In the genomic region with DNA sequence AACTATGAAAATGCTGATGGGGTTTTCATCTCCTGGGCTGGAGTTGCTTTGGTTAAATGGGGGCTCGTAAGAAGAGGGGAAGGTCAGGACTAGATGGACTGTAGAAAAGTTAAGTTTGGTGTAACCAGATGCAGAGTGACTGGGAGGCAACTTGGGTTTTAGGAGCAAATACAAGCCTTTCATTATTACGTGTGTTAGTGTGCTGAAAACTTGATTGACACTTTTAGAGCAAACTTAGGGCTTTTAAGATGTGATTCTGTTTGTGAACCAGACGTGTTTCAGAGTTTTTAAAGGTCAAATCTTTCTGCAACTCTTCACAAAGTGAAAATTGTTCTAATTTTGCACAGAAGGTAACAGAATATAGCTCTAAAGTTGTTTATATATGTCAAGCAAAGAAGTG, we compare ENCODE assay signal across 32 cellular contexts.
"Had no signal": no experiment of that assay in that cellular context is flagged by ENCODE, and none has a peak within 500 bp of the region (broad histone marks: within the 10 kb centered on the region; RNA-seq: fewer than 3 reads in every experiment).

No MANE protein-coding gene starts in this region.

- H3K27me3 ChIP-seq: brain microvascular endothelial cell, Peyer's patch had no signal

- H3K9ac ChIP-seq: SK-N-SH had no signal

- H3K9me3 ChIP-seq: Peyer's patch, SJSA1, SK-N-SH had no signal

- H3K9me3 Mint-ChIP-seq: activated CD4-positive, alpha-beta memory T cell treated with anti-CD3 and anti-CD28 coated beads, Interleukin-2, amount 10 ng/mL, durations not matched to agents 7 days and 5 days; activated naive CD8-positive, alpha-beta T cell treated with anti-CD3 and anti-CD28 coated beads for 36 hours; T-helper 1 cell treated with Interleukin-12 subunit alpha and Interleukin-12 subunit beta and Interleukin-4 antibody, amounts not matched to agents 30 μg/mL and 1 μg/mL, for 36 hours; T-helper 2 cell treated with Interferon-gamma antibody and Interleukin-4, amounts not matched to agents 5 μg/mL and 100 μg/mL, for 36 hours had no signal

- DNase-seq: activated CD4-positive, alpha-beta memory T cell treated with anti-CD3 and anti-CD28 coated beads, Interleukin-2, amount 10 ng/mL, durations not matched to agents 7 days and 5 days; activated CD4-positive, alpha-beta T cell treated with anti-CD3 and anti-CD28 coated beads for 1 hour; activated CD4-positive, alpha-beta T cell treated with anti-CD3 and anti-CD28 coated beads for 48 hours; activated CD4-positive, CD25-positive, alpha-beta regulatory T cell; activated CD8-positive, alpha-beta memory T cell treated with anti-CD3 and anti-CD28 coated beads for 24 hours; activated CD8-positive, alpha-beta memory T cell treated with anti-CD3 and anti-CD28 coated beads, Interleukin-2, amount 10 ng/mL, durations not matched to agents 7 days and 5 days; activated CD8-positive, alpha-beta memory T cell treated with anti-CD3 and anti-CD28 coated beads, Interleukin-2, amount 50 U/mL, for 48 hours; activated effector memory CD4-positive, alpha-beta T cell treated with anti-CD3 and anti-CD28 coated beads, Interleukin-2, amount 50 U/mL, for 16 hours; activated naive CD4-positive, alpha-beta T cell; activated naive CD4-positive, alpha-beta T cell treated with anti-CD3 and anti-CD28 coated beads, Interleukin-2, amount 50 U/mL, for 16 hours; activated naive CD8-positive, alpha-beta T cell treated with anti-CD3 and anti-CD28 coated beads for 36 hours; activated T-cell treated with anti-CD3 and anti-CD28 coated beads, Interleukin-2, amount 50 U/mL, for 48 hours; amniotic stem cell; aorta; brain microvascular endothelial cell; central memory CD4-positive, alpha-beta T cell; NCI-H1436 treated with DMSO at 0.1 percent for 48 hours; NCI-H1694 treated with DMSO at 0.1 percent for 48 hours; NCI-H2029; NCI-H2171; NCI-H345; NCI-H524 treated with DMSO at 0.1 percent for 48 hours; PC-3; Peyer's patch; RPMI8226; SHP77 treated with DMSO at 0.1 percent for 48 hours; SK-N-SH had no signal

- H3K27me3 Mint-ChIP-seq: activated naive CD8-positive, alpha-beta T cell treated with anti-CD3 and anti-CD28 coated beads for 36 hours had no signal

- H3K36me3 Mint-ChIP-seq: activated CD8-positive, alpha-beta memory T cell treated with anti-CD3 and anti-CD28 coated beads, Interleukin-2, amount 10 ng/mL, durations not matched to agents 7 days and 5 days; activated naive CD8-positive, alpha-beta T cell treated with anti-CD3 and anti-CD28 coated beads for 36 hours had no signal

- H3K4me2 ChIP-seq: SK-N-SH had no signal

- H3K36me3 ChIP-seq: brain microvascular endothelial cell, Peyer's patch, SJSA1 had no signal

- ATAC-seq: activated CD8-positive, alpha-beta memory T cell treated with anti-CD3 and anti-CD28 coated beads, Interleukin-2, amount 10 ng/mL, durations not matched to agents 7 days and 5 days; PC-3 had no signal

- H3K27ac Mint-ChIP-seq: activated CD4-positive, alpha-beta memory T cell treated with anti-CD3 and anti-CD28 coated beads, Interleukin-2, amount 10 ng/mL, durations not matched to agents 7 days and 5 days; activated CD8-positive, alpha-beta memory T cell treated with anti-CD3 and anti-CD28 coated beads, Interleukin-2, amount 10 ng/mL, durations not matched to agents 7 days and 5 days; activated naive CD8-positive, alpha-beta T cell treated with anti-CD3 and anti-CD28 coated beads for 36 hours; T-helper 1 cell treated with Interleukin-12 subunit alpha and Interleukin-12 subunit beta and Interleukin-4 antibody, amounts not matched to agents 30 μg/mL and 1 μg/mL, for 36 hours; T-helper 2 cell treated with Interferon-gamma antibody and Interleukin-4, amounts not matched to agents 5 μg/mL and 100 μg/mL, for 36 hours had no signal

- FAIRE-seq: colon, TTC549 had no signal

- H3K4me3 ChIP-seq: Peyer's patch, SJSA1 had no signal

- H3K4me1 ChIP-seq: Peyer's patch, SJSA1 had no signal

- H3K27ac ChIP-seq: brain microvascular endothelial cell, Peyer's patch, SJSA1 had no signal

- H3K4me3 Mint-ChIP-seq: activated CD4-positive, alpha-beta memory T cell treated with anti-CD3 and anti-CD28 coated beads, Interleukin-2, amount 10 ng/mL, durations not matched to agents 7 days and 5 days; activated CD8-positive, alpha-beta memory T cell treated with anti-CD3 and anti-CD28 coated beads, Interleukin-2, amount 10 ng/mL, durations not matched to agents 7 days and 5 days; activated naive CD8-positive, alpha-beta T cell treated with anti-CD3 and anti-CD28 coated beads for 36 hours; T-helper 1 cell treated with Interleukin-12 subunit alpha and Interleukin-12 subunit beta and Interleukin-4 antibody, amounts not matched to agents 30 μg/mL and 1 μg/mL, for 36 hours; T-helper 2 cell treated with Interferon-gamma antibody and Interleukin-4, amounts not matched to agents 5 μg/mL and 100 μg/mL, for 36 hours had no signal

- H3K4me1 Mint-ChIP-seq: activated CD4-positive, alpha-beta memory T cell treated with anti-CD3 and anti-CD28 coated beads, Interleukin-2, amount 10 ng/mL, durations not matched to agents 7 days and 5 days; activated CD8-positive, alpha-beta memory T cell treated with anti-CD3 and anti-CD28 coated beads, Interleukin-2, amount 10 ng/mL, durations not matched to agents 7 days and 5 days had no signal
